Comparison of ENCODE assay signal across 1 cellular context in the genomic region with DNA sequence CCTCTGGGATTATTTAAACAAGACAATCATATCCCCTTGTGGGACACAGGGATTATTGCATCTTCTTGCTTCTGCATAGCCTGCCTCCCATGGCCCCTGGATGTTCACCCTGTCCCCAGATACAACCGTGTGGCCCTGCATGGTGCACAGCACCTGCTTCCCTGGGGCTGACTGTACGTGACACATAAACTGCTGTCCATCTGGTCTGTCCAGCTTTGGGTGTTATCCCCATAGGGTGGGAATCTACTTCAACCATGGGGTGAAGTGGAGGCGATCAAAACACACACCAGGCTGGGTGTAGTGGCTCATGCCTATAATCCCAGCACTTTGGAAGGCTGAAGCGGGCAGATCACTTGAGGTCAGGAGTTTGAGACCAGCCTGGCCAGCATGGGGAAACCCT.
TF ChIP-seq lines count a peak whose summit lies in the region.

No MANE protein-coding gene starts in this region.

TF ChIP-seq in HCT116, 20 proteins besides CTCF, POLR2A, EP300 and RAD21 (continued from another document):
- TF ChIP-seq, protein P1, sequence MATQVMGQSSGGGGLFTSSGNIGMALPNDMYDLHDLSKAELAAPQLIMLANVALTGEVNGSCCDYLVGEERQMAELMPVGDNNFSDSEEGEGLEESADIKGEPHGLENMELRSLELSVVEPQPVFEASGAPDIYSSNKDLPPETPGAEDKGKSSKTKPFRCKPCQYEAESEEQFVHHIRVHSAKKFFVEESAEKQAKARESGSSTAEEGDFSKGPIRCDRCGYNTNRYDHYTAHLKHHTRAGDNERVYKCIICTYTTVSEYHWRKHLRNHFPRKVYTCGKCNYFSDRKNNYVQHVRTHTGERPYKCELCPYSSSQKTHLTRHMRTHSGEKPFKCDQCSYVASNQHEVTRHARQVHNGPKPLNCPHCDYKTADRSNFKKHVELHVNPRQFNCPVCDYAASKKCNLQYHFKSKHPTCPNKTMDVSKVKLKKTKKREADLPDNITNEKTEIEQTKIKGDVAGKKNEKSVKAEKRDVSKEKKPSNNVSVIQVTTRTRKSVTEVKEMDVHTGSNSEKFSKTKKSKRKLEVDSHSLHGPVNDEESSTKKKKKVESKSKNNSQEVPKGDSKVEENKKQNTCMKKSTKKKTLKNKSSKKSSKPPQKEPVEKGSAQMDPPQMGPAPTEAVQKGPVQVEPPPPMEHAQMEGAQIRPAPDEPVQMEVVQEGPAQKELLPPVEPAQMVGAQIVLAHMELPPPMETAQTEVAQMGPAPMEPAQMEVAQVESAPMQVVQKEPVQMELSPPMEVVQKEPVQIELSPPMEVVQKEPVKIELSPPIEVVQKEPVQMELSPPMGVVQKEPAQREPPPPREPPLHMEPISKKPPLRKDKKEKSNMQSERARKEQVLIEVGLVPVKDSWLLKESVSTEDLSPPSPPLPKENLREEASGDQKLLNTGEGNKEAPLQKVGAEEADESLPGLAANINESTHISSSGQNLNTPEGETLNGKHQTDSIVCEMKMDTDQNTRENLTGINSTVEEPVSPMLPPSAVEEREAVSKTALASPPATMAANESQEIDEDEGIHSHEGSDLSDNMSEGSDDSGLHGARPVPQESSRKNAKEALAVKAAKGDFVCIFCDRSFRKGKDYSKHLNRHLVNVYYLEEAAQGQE (IDR thresholded peaks at IDR 0.05; ENCODE audit: low read depth) = no peak
TF ChIP-seq in HCT116: peak in this region for 0.
